ENCODE assay signal across 8 cellular contexts in genomic region chr15:98428253-98428989, GRCh38.
A peak's percentile ranks its signal among the peaks of the same experiment; 100 is the strongest.
DNase-seq lines count a peak whose midpoint lies in the region; ATAC-seq, FAIRE-seq and TF ChIP-seq lines count a peak whose summit lies in the region.

No MANE protein-coding gene starts in this region.

- H3K27ac ChIP-seq in astrocyte (ENCODE audit: low read depth, low read length), result no peak overlapping the region
- peak overlapping the region; percentile 58 for H3K27ac ChIP-seq in hepatocyte

- H3K27me3 Mint-ChIP-seq in T-cell (peaks cover 51 to 60% of the 10 kb centered on the region in 2 donors), astrocyte (ENCODE audit: low read depth, unreplicated experiment) (peaks cover 55% of the 10 kb centered on the region)

- H3K36me3 Mint-ChIP-seq in T-cell (no peaks in the 10 kb centered on the region), astrocyte (ENCODE audit: low read depth, unreplicated experiment) (peaks cover 2% of the 10 kb centered on the region)

- H3K79me2 ChIP-seq in astrocyte (ENCODE audit: insufficient read depth, low read length), result no peaks in the 10 kb centered on the region
- H3K79me2 ChIP-seq in hepatocyte, result no peaks in the 10 kb centered on the region

- POLR2A ChIA-PET in T-cell (lab: Charles Lee), result interaction anchor here in 1 of 2 donors (0.6 kb wide), 1 partner anchor 319 kb away, joined by 3 read pairs; no protein-coding TSS in a partner anchor

- H4K20me1 ChIP-seq in astrocyte (ENCODE audit: insufficient read depth, low read length), result no peaks in the 10 kb centered on the region
- H4K20me1 ChIP-seq in hepatocyte (ENCODE audit: insufficient read depth, poor library complexity, severe bottlenecking), result no peaks in the 10 kb centered on the region

- H3K4me3 ChIP-seq in astrocyte (ENCODE audit: insufficient read depth, low read depth, low read length), result peak overlapping the region; percentile 31
- H3K4me3 ChIP-seq in hepatocyte, result peak overlapping the region; percentile 41

- DNase-seq in DMS114 treated with DMSO at 0.1 percent for 48 hours (lab: John Stamatoyannopoulos, UW; ENCODE audit: unreplicated experiment), result peak; percentile 74
- DNase-seq in HPDE6-E6E7 (ENCODE audit: extremely low spot score), result peak; percentile 78
- DNase-seq in T-cell, result peak in 32 of 34 experiments; percentile 13 to 66 (median 39)
- peak; percentile 39 for DNase-seq in astrocyte (ENCODE audit: low read depth)
- peak; percentile 84 for DNase-seq in hepatocyte (ENCODE audit: low spot score)
- DNase-seq in sciatic nerve (ENCODE audit: low spot score), result peak; percentile 86
- DNase-seq in NCI-H2029 treated with DMSO at 0.1 percent for 48 hours (lab: John Stamatoyannopoulos, UW), result no peak

- H3K9me2 ChIP-seq in hepatocyte (replicated peaks; ENCODE audit: insufficient read depth), result no peaks in the 10 kb centered on the region

- TF ChIP-seq CTCF in astrocyte (IDR thresholded peaks at IDR 0.05; ENCODE audit: insufficient read depth, low read depth, low read length) (no peak), hepatocyte (IDR thresholded peaks at IDR 0.05; ENCODE audit: poor library complexity) (peak; percentile 90)

- FAIRE-seq in astrocyte (lab: Jason Lieb, UNC), result no peak

- H3K36me3 ChIP-seq in astrocyte (ENCODE audit: insufficient read depth, low read length), result no peaks in the 10 kb centered on the region
- no peaks in the 10 kb centered on the region for H3K36me3 ChIP-seq in hepatocyte (replicated peaks; ENCODE audit: insufficient read depth, low read depth)

- CTCF ChIA-PET in T-cell (lab: Charles Lee), result interaction anchor here (0.5 to 2.8 kb wide), 5 partner anchors 9 to 648 kb away, joined by 3 to 10 read pairs (median 6); no protein-coding TSS in a partner anchor

- peak overlapping the region; percentile 78 for H2AFZ ChIP-seq in astrocyte (ENCODE audit: low read depth, low read length)
- peak overlapping the region; percentile 67 for H2AFZ ChIP-seq in hepatocyte

- ATAC-seq in GM21367 (IDR thresholded peaks at IDR 0.05; ENCODE audit: unreplicated experiment), result peak; percentile 79
- ATAC-seq in T-cell (replicated peaks in 1 of 4), result peak; percentile 68 to 82 (median 76)
- peak; percentile 87 for ATAC-seq in sciatic nerve

- H3K27ac Mint-ChIP-seq in T-cell, result no peak overlapping the region
- no peak overlapping the region for H3K27ac Mint-ChIP-seq in astrocyte (ENCODE audit: unreplicated experiment)

- H3K4me2 ChIP-seq in astrocyte (ENCODE audit: low read length) (peak overlapping the region; percentile 83), hepatocyte (peak overlapping the region; percentile 96)

- peaks cover 10% of the 10 kb centered on the region for H3K27me3 ChIP-seq in astrocyte (ENCODE audit: insufficient read depth, low read length)
- H3K27me3 ChIP-seq in hepatocyte, result peaks cover 24% of the 10 kb centered on the region

- H3K4me1 ChIP-seq in astrocyte (ENCODE audit: insufficient read depth, low read length) (no peaks in the 10 kb centered on the region), hepatocyte (ENCODE audit: insufficient read depth) (no peaks in the 10 kb centered on the region)

- no peaks in the 10 kb centered on the region for H3K9me3 ChIP-seq in astrocyte (ENCODE audit: insufficient read depth, low read depth, low read length)
- H3K9me3 ChIP-seq in hepatocyte (ENCODE audit: low read depth), result no peaks in the 10 kb centered on the region

- H3K4me3 Mint-ChIP-seq in T-cell (peak overlapping the region in 2 of 3 donors; percentile 6 to 60), astrocyte (ENCODE audit: unreplicated experiment) (peak overlapping the region; percentile 75)

- WGBS in hepatocyte (ENCODE audit: low lambda C conversion rate, missing lambda C conversion rate), result 2% methylated on average over 49 of the region's 49 CpGs

- H3K9ac ChIP-seq in astrocyte (ENCODE audit: low read length), result no peak overlapping the region

- H3K9me3 Mint-ChIP-seq in T-cell (no peaks in the 10 kb centered on the region), astrocyte (ENCODE audit: unreplicated experiment) (peaks cover 2% of the 10 kb centered on the region)

- H3K4me1 Mint-ChIP-seq in T-cell, result peaks cover 8 to 16% (median 10%) of the 10 kb centered on the region in 3 donors
- no peaks in the 10 kb centered on the region for H3K4me1 Mint-ChIP-seq in astrocyte (ENCODE audit: low read depth, unreplicated experiment)

- intact Hi-C loops in sciatic nerve (cut with DNase I), result no loop called here
